8 cellular contexts compared by ENCODE assay signal in the genomic region with DNA sequence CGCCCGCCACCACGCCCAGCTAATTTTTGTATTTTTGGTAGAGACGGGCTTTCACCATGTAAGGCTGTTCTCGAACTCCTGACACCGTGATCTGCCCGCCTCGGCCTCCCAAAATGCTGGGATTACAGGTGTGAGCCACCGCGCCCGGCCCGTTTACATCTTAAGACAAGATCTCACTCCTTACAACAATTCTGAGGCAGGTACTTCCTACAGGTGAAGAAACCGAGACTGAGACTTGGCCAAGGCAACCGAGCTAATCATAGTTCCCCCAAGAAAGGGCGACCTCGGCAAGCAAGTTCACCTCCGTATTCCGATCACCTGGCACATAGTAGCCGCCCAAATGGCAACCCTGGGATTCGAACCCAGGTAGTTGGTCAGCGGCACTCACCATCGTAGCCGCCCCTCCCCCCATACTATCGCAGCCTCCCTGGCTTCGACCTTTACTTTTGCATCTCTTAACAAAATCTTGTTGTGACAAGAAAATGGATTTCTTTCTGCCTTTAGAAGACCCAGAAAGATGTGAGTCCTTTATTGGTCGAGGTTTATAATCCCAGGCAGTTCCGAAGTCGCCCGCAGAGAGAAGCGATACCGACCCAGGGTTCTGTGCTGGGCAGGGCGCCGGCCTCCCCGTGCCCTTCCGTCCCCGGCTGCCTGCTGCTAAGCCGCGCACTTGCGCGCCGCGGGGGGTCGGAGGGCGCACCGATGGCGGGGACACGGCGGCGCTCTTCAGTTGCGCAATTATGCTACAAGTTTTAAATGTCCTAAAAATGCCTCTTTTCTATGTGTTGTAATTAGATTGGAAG. TPM values are rescaled to one million over a fixed set of nuclear protein-coding genes. Genes with fewer than 3 reads are reported as not detected.
DNase-seq lines count a peak whose midpoint lies in the region; ATAC-seq, FAIRE-seq and TF ChIP-seq lines count a peak whose summit lies in the region.

No MANE protein-coding gene starts in this region.

- H3K9me3 ChIP-seq in gastroesophageal sphincter (no peaks in the 10 kb centered on the region), sigmoid colon (no peaks in the 10 kb centered on the region)

- WGBS in gastroesophageal sphincter (ENCODE audit: low coverage in 1 of 2), 2 donors = 30 to 40% methylated on average over 4 to 20 of the region's 50 CpGs
- 28 to 39% methylated on average over 50 of the region's 50 CpGs for WGBS in sigmoid colon, 2 donors
- 16 to 20% methylated on average over 50 of the region's 50 CpGs for WGBS in lower leg skin, 2 donors

- peak; percentile 88 for FAIRE-seq in GM12891 (lab: Jason Lieb, UNC)

- peak overlapping the region in 3 of 4 donors; percentile 92 to 93 (median 92) for H3K27ac ChIP-seq in gastroesophageal sphincter
- peak overlapping the region; percentile 81 to 97 (median 92) for H3K27ac ChIP-seq in sigmoid colon

- H3K4me3 ChIP-seq in gastroesophageal sphincter (peak overlapping the region; percentile 88 to 98), sigmoid colon (peak overlapping the region; percentile 75 to 98 (median 86)), lower leg skin (ENCODE audit: low read depth, poor library complexity, severe bottlenecking) (no peak overlapping the region)

- ATAC-seq in gastroesophageal sphincter = no peak

- H3K36me3 ChIP-seq in gastroesophageal sphincter (peaks cover 0 to 14% of the 10 kb centered on the region in 2 donors), sigmoid colon (peaks cover 7 to 24% (median 17%) of the 10 kb centered on the region in 4 donors)

- no peak for TF ChIP-seq POLR2A in GM12891 (IDR thresholded peaks at IDR 0.05; ENCODE audit: low read depth, low read length)
- TF ChIP-seq POLR2A in gastroesophageal sphincter (IDR thresholded peaks at IDR 0.05) = no peak
- TF ChIP-seq POLR2A in sigmoid colon (IDR thresholded peaks at IDR 0.05) = no peak
- no peak for TF ChIP-seq POLR2A in lower leg skin (IDR thresholded peaks at IDR 0.05)

- TF ChIP-seq EP300 in gastroesophageal sphincter (IDR thresholded peaks at IDR 0.05) (no peak), sigmoid colon (IDR thresholded peaks at IDR 0.05) (no peak)

- peak; percentile 33 for DNase-seq in GM12891 (ENCODE audit: insufficient read length, low spot score)
- DNase-seq in UCSD-AML1 (lab: John Stamatoyannopoulos, UW; ENCODE audit: unreplicated experiment) = peak; percentile 20
- no peak for DNase-seq in sigmoid colon
- DNase-seq in 8988T = no peak
- no peak for DNase-seq in HK-2 (ENCODE audit: unreplicated experiment)
- DNase-seq in lower leg skin (ENCODE audit: low spot score in 2 of 2) = no peak
- no peak for DNase-seq in DMS 273 treated with DMSO at 0.1 percent for 48 hours (lab: John Stamatoyannopoulos, UW)

- peaks cover 0 to 37% (median 12%) of the 10 kb centered on the region in 3 donors for H3K4me1 ChIP-seq in gastroesophageal sphincter
- H3K4me1 ChIP-seq in sigmoid colon = peaks cover 0 to 36% (median 30%) of the 10 kb centered on the region in 4 donors

- H3K27me3 ChIP-seq in gastroesophageal sphincter = no peaks in the 10 kb centered on the region
- no peaks in the 10 kb centered on the region for H3K27me3 ChIP-seq in sigmoid colon

- intact Hi-C loops in sigmoid colon (cut with DNase I) (loop anchor here (2.0 kb wide), 1 partner anchor 146 kb away; the partner anchor contains the start of gene METTL21A), lower leg skin (cut with DNase I; ENCODE audit: low total_unique reads) (no loop called here)

- no peak for TF ChIP-seq CTCF in gastroesophageal sphincter (IDR thresholded peaks at IDR 0.05)
- no peak for TF ChIP-seq CTCF in sigmoid colon (IDR thresholded peaks at IDR 0.05)
- TF ChIP-seq CTCF in lower leg skin (IDR thresholded peaks at IDR 0.05) = no peak

TF ChIP-seq in GM12891, 5 proteins besides CTCF, POLR2A, EP300 and RAD21:
- TF ChIP-seq SPI1 (IDR thresholded peaks at IDR 0.05; ENCODE audit: low read depth, low read length) = no peak
TF ChIP-seq in GM12891: peak in this region for 0.

RNA-seq across cellular contexts. Expression of gene FZD5, which starts 1.1 kb away (rescaled TPM):
- polyA plus RNA-seq in GM12891 (2012; ENCODE audit: low read depth, missing spikeins) = 0.18 TPM
- 10 to 100 TPM in 3 of 4 donors, 1 to 10 TPM in 1; 8.5 to 25.4 (median 15.5) TPM for total RNA-seq in gastroesophageal sphincter
- 10 to 100 TPM; 29.3 to 52.0 (median 37.4) TPM for total RNA-seq in sigmoid colon
- 10 to 100 TPM in 1 of 3 donors, 1 to 10 TPM in 2; 6.5 to 28.4 (median 7.8) TPM for polyA plus RNA-seq in sigmoid colon
- total RNA-seq in lower leg skin = 1 to 10 TPM; 2.6 to 4.5 (median 3.0) TPM

RNA-seq across cellular contexts. Expression of gene CCNYL1, which starts 59.4 kb away (rescaled TPM):
- polyA plus RNA-seq in GM12891 (2012; ENCODE audit: low read depth, missing spikeins) = 3.8 TPM
- total RNA-seq in gastroesophageal sphincter (10 to 100 TPM; 11.0 to 20.9 (median 11.9) TPM), sigmoid colon (10 to 100 TPM in 2 of 4 donors, 1 to 10 TPM in 2; 9.2 to 17.8 (median 11.5) TPM), lower leg skin (10 to 100 TPM in 1 of 4 donors, 1 to 10 TPM in 3; 2.2 to 10.1 (median 3.6) TPM)
- 10 to 100 TPM; 21.6 to 49.5 (median 23.7) TPM for polyA plus RNA-seq in sigmoid colon

Comparison
In these comparisons a context has a peak if more than half of its experiments do, and no peak if none do; other contexts are left out.
1. DNase-seq: peak in GM12891 (single experiment) and UCSD-AML1 (single experiment); none in sigmoid colon (single experiment), 8988T (single experiment), HK-2 (single experiment), lower leg skin (0 of 2) and DMS 273 treated with DMSO at 0.1 percent for 48 hours (single experiment).